ENCODE assay signal across 26 cellular contexts in the genomic region with DNA sequence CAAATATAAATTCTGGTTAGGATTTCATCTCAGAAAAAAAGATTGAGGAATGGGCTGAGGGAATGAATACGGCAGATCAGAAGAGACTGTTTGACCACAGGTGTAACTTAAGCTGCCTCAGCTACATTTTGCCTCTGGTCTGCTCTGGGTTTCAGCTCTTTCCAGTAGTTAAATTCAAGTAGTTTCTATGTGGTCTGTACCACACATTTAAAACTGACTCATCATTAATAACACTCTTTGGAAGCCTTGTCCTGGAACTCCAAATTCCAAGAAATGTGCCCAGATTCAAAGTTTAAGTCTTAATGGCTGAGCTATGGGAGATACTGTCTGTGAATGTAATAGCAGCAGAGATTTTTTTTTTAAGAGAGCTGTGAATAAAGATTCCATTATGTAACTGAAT.
A peak's percentile ranks its signal among the peaks of the same experiment; 100 is the strongest.
DNase-seq lines count a peak whose midpoint lies in the region; ATAC-seq, FAIRE-seq and TF ChIP-seq lines count a peak whose summit lies in the region.
"Had no signal": no experiment of that assay in that cellular context is flagged by ENCODE, and none has a peak within 500 bp of the region (broad histone marks: within the 10 kb centered on the region; RNA-seq: fewer than 3 reads in every experiment).

No MANE protein-coding gene starts in this region.

- H3K27me3 ChIP-seq in bronchial epithelial cell (ENCODE audit: control insufficient read depth, insufficient read depth, low read length) (no peaks in the 10 kb centered on the region), osteoblast (ENCODE audit: insufficient read depth, low read length) (no peaks in the 10 kb centered on the region)
- H3K27me3 ChIP-seq: BE2C, SJCRH30, thyroid gland had no signal

- H3K36me3 ChIP-seq in bronchial epithelial cell (ENCODE audit: control insufficient read depth, insufficient read depth, low read length) (no peaks in the 10 kb centered on the region), osteoblast (ENCODE audit: insufficient read depth, low read length) (no peaks in the 10 kb centered on the region)
- H3K36me3 ChIP-seq: BE2C, HAP-1, SJCRH30, thyroid gland had no signal

- FAIRE-seq in bronchial epithelial cell (lab: Jason Lieb, UNC) = no peak

- H3K4me1 ChIP-seq in osteoblast (ENCODE audit: insufficient read depth, low read length) = no peaks in the 10 kb centered on the region
- H3K4me1 ChIP-seq: BE2C, SJCRH30, thyroid gland had no signal

- H2AFZ ChIP-seq in osteoblast (ENCODE audit: low read length) = no peak overlapping the region

- H3K4me2 ChIP-seq in osteoblast (ENCODE audit: insufficient read depth, low read length) = no peak overlapping the region

- no peak for TF ChIP-seq CTCF in bronchial epithelial cell (IDR thresholded peaks at IDR 0.05; ENCODE audit: insufficient read depth, low read length, severe bottlenecking)
- no peak for TF ChIP-seq CTCF in osteoblast (IDR thresholded peaks at IDR 0.05; ENCODE audit: extremely low read depth, low read depth, low read length)

- H3K4me3 ChIP-seq in bronchial epithelial cell (ENCODE audit: low read depth, low read length) = no peak overlapping the region
- no peak overlapping the region for H3K4me3 ChIP-seq in osteoblast (ENCODE audit: insufficient read depth, low read length)
- H3K4me3 ChIP-seq: HAP-1, SJCRH30, thyroid gland had no signal

- H4K20me1 ChIP-seq in osteoblast (ENCODE audit: insufficient read depth, low read length) = no peaks in the 10 kb centered on the region

- peak; percentile 34 for DNase-seq in Daoy (ENCODE audit: low read depth)
- peak; percentile 21 for DNase-seq in LHCN-M2 (ENCODE audit: low read depth)
- peak; percentile 6 for DNase-seq in bronchial epithelial cell (ENCODE audit: low read depth)
- peak; percentile 8 for DNase-seq in osteoblast (ENCODE audit: insufficient read length, low spot score, missing footprints)
- DNase-seq in HUDEP-2 (lab: John Stamatoyannopoulos, UW; ENCODE audit: unreplicated experiment in 76 of 76) = no peak
- no peak for DNase-seq in KG1 (lab: John Stamatoyannopoulos, UW)
- DNase-seq in kidney tubule cell (ENCODE audit: low spot score) = no peak
- DNase-seq: activated CD4-positive, alpha-beta T cell treated with anti-CD3 and anti-CD28 coated beads, Interleukin-2, amount 10 ng/mL, durations not matched to agents 7 days and 5 days; activated CD8-positive, alpha-beta memory T cell treated with anti-CD3 and anti-CD28 coated beads, Interleukin-2, amount 10 ng/mL, durations not matched to agents 7 days and 5 days; activated naive CD4-positive, alpha-beta T cell treated with anti-CD3 and anti-CD28 coated beads, Interleukin-2, amount 50 U/mL, for 16 hours; anterior cingulate cortex; BE2C; KBM-7; NCI-H1694 treated with DMSO at 0.1 percent for 48 hours; NCI-H2227 treated with DMSO at 0.1 percent for 48 hours; NCI-H774; nucleus accumbens; SJCRH30; stimulated activated CD4-positive, alpha-beta T cell treated with anti-CD3 and anti-CD28 coated beads, Interleukin-12 subunit alpha, Interleukin-12 subunit beta, amount 100 ng/mL, for 4 hours; stimulated activated CD4-positive, alpha-beta T cell treated with anti-CD3 and anti-CD28 coated beads, Interleukin-4, amount 100 ng/mL, for 4 hours; stimulated activated naive CD8-positive, alpha-beta T cell treated with anti-CD3 and anti-CD28 coated beads, Interleukin-15, Interleukin-2, amounts not matched to agents 100 U/mL and 50 U/mL, for 24 hours; T-helper 17 cell; thyroid gland had no signal

- no peaks in the 10 kb centered on the region for H3K9me3 ChIP-seq in osteoblast (ENCODE audit: low read depth, low read length)
- H3K9me3 ChIP-seq: BE2C, HAP-1, SJCRH30, thyroid gland had no signal

- no peaks in the 10 kb centered on the region for H3K79me2 ChIP-seq in osteoblast (ENCODE audit: insufficient read depth, low read length)

- H3K27ac ChIP-seq in osteoblast (ENCODE audit: low read depth, low read length) = no peak overlapping the region
- H3K27ac ChIP-seq: epithelial cell of prostate, SJCRH30, thyroid gland had no signal

- ATAC-seq in HG02588 (IDR thresholded peaks at IDR 0.05; ENCODE audit: unreplicated experiment) = no peak
- ATAC-seq: activated CD8-positive, alpha-beta memory T cell treated with anti-CD3 and anti-CD28 coated beads, Interleukin-2, amount 10 ng/mL, durations not matched to agents 7 days and 5 days; stimulated activated naive CD8-positive, alpha-beta T cell treated with anti-CD3 and anti-CD28 coated beads, Interleukin-15, Interleukin-2, amounts not matched to agents 100 U/mL and 50 U/mL, for 24 hours; T-helper 17 cell had no signal

Comparison
In these comparisons a context has a peak if more than half of its experiments do, and no peak if none do; other contexts are left out.
1. DNase-seq: peak in Daoy (single experiment), LHCN-M2 (single experiment), bronchial epithelial cell (single experiment) and osteoblast (single experiment); none in HUDEP-2 (0 of 76), KG1 (single experiment) and kidney tubule cell (single experiment).